ENCODE assay signal across 9 cellular contexts in the genomic region with DNA sequence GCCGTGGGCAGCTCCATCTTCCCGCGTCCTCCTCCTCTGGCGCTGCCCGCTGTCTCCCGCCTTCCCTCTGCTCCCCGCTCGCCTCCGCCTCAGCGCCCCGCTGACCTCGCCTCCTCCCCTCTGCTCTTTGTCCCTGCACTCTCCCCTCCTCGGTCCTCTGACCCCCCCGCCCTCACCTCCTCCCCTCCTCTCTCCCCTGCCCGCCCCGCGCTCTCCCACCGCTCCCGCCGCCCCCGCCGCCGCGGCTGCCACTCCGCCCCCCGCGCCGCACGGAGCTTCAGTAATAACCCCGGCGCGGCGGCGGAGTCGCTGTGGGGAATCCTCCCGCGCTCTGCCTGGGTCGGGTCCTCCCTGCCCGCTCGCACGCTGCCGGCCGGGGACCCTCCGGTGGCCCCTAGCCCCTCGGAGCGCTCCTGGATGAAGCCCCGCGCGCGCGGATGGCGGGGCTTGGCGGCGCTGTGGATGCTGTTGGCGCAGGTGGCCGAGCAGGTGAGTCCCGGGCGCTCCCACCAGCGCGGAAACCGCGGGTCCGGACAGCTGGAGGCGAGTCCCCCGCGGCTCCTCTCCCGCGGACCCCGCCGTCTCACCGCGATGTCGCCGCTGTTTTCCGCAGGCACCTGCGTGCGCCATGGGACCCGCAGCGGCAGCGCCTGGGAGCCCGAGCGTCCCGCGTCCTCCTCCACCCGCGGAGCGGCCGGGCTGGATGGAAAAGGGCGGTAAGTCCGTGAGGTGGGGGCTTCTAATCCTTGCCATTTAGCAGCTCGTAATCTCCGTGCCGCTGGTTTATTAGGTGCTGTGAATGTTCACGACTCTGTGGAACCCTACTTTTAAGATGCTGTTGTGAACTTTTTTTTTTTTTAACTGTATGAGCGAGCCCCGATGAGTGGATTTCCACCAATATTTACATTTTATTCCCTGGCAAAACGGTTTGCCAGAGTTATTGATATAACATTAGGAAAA. TPM values are rescaled to one million over a fixed set of nuclear protein-coding genes. Genes with fewer than 3 reads are reported as not detected.
DNase-seq lines count a peak whose midpoint lies in the region; ATAC-seq and TF ChIP-seq lines count a peak whose summit lies in the region.
"Had no signal": no experiment of that assay in that cellular context is flagged by ENCODE, and none has a peak within 500 bp of the region (broad histone marks: within the 10 kb centered on the region; RNA-seq: fewer than 3 reads in every experiment).

A gene with protein sequence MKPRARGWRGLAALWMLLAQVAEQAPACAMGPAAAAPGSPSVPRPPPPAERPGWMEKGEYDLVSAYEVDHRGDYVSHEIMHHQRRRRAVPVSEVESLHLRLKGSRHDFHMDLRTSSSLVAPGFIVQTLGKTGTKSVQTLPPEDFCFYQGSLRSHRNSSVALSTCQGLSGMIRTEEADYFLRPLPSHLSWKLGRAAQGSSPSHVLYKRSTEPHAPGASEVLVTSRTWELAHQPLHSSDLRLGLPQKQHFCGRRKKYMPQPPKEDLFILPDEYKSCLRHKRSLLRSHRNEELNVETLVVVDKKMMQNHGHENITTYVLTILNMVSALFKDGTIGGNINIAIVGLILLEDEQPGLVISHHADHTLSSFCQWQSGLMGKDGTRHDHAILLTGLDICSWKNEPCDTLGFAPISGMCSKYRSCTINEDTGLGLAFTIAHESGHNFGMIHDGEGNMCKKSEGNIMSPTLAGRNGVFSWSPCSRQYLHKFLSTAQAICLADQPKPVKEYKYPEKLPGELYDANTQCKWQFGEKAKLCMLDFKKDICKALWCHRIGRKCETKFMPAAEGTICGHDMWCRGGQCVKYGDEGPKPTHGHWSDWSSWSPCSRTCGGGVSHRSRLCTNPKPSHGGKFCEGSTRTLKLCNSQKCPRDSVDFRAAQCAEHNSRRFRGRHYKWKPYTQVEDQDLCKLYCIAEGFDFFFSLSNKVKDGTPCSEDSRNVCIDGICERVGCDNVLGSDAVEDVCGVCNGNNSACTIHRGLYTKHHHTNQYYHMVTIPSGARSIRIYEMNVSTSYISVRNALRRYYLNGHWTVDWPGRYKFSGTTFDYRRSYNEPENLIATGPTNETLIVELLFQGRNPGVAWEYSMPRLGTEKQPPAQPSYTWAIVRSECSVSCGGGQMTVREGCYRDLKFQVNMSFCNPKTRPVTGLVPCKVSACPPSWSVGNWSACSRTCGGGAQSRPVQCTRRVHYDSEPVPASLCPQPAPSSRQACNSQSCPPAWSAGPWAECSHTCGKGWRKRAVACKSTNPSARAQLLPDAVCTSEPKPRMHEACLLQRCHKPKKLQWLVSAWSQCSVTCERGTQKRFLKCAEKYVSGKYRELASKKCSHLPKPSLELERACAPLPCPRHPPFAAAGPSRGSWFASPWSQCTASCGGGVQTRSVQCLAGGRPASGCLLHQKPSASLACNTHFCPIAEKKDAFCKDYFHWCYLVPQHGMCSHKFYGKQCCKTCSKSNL (plus strand): TSS at position 280 of the 960 bp plus-strand sequence. CDS start 138 bp downstream, at position 418.

- H3K36me3 Mint-ChIP-seq in activated naive CD8-positive, alpha-beta T cell treated with anti-CD3 and anti-CD28 coated beads, Interleukin-2, amount 10 ng/mL, durations not matched to agents 7 days and 5 days = no peaks in the 10 kb centered on the region

- no peak for ATAC-seq in activated naive CD8-positive, alpha-beta T cell treated with anti-CD3 and anti-CD28 coated beads, Interleukin-2, amount 10 ng/mL, durations not matched to agents 7 days and 5 days (ENCODE audit: low read depth)
- no peak for ATAC-seq in GM21390 (IDR thresholded peaks at IDR 0.05; ENCODE audit: unreplicated experiment)

- peak within 1 kb of the TSS; percentile 77 for H3K4me3 ChIP-seq in kidney epithelial cell (ENCODE audit: low read depth, low read length)
- H3K4me3 ChIP-seq in spleen = peak within 1 kb of the TSS in 7 of 8 donors; percentile 4 to 51 (median 15)

- no peak for TF ChIP-seq POLR2A in spleen (IDR thresholded peaks at IDR 0.05)

- H3K27me3 ChIP-seq in kidney epithelial cell (ENCODE audit: control insufficient read depth, insufficient read depth, low read length) (peaks cover 9% of the 10 kb centered on the region), spleen (replicated peaks in 1 of 7) (peaks cover 8 to 52% (median 25%) of the 10 kb centered on the region in 7 donors)

- peaks cover 1% of the 10 kb centered on the region for H3K4me1 Mint-ChIP-seq in activated naive CD8-positive, alpha-beta T cell treated with anti-CD3 and anti-CD28 coated beads, Interleukin-2, amount 10 ng/mL, durations not matched to agents 7 days and 5 days

- H3K4me3 Mint-ChIP-seq in activated naive CD8-positive, alpha-beta T cell treated with anti-CD3 and anti-CD28 coated beads, Interleukin-2, amount 10 ng/mL, durations not matched to agents 7 days and 5 days = peak within 1 kb of the TSS; percentile 50

- no peaks in the 10 kb centered on the region for H3K9me3 ChIP-seq in spleen

- 2 to 8% (median 4%) methylated on average over 58 to 97 of the region's 97 CpGs for WGBS in spleen, 5 donors

- no peaks in the 10 kb centered on the region for H3K9me3 Mint-ChIP-seq in activated naive CD8-positive, alpha-beta T cell treated with anti-CD3 and anti-CD28 coated beads, Interleukin-2, amount 10 ng/mL, durations not matched to agents 7 days and 5 days

- no peak within 1 kb of the TSS for H3K27ac Mint-ChIP-seq in activated naive CD8-positive, alpha-beta T cell treated with anti-CD3 and anti-CD28 coated beads, Interleukin-2, amount 10 ng/mL, durations not matched to agents 7 days and 5 days

- POLR2A ChIA-PET in activated naive CD8-positive, alpha-beta T cell treated with anti-CD3 and anti-CD28 coated beads, Interleukin-2, amount 10 ng/mL, durations not matched to agents 7 days and 5 days (lab: Charles Lee) = no interaction called here

- H3K27ac ChIP-seq in spleen = no peak within 1 kb of the TSS

- H3K4me1 ChIP-seq in spleen = peaks cover 5 to 25% (median 18%) of the 10 kb centered on the region in 6 donors

- peaks cover 17% of the 10 kb centered on the region for H3K27me3 Mint-ChIP-seq in activated naive CD8-positive, alpha-beta T cell treated with anti-CD3 and anti-CD28 coated beads, Interleukin-2, amount 10 ng/mL, durations not matched to agents 7 days and 5 days

- H3K36me3 ChIP-seq in kidney epithelial cell (ENCODE audit: control insufficient read depth, insufficient read depth, low read length) (no peaks in the 10 kb centered on the region), spleen (no peaks in the 10 kb centered on the region)

- intact Hi-C loops in spleen (cut with DNase I; ENCODE audit: low total_unique reads) = loop anchor here (5.0 kb wide), 1 partner anchor 277 kb away; no protein-coding TSS in a partner anchor

- TF ChIP-seq CTCF in kidney epithelial cell (IDR thresholded peaks at IDR 0.05; ENCODE audit: insufficient read depth, low read length, poor library complexity, severe bottlenecking) = no peak
- TF ChIP-seq CTCF in spleen (IDR thresholded peaks at IDR 0.05 in 8 of 11, conservative IDR thresholded peaks at IDR 0.05 in 3 of 11) = no peak

- peak; percentile 14 to 53 for DNase-seq in NCI-H524 (lab: John Stamatoyannopoulos, UW)
- no peak for DNase-seq in NCI-H524 treated with DMSO at 0.1 percent for 48 hours (lab: John Stamatoyannopoulos, UW)
- no peak for DNase-seq in activated naive CD8-positive, alpha-beta T cell treated with anti-CD3 and anti-CD28 coated beads, Interleukin-2, amount 10 ng/mL, durations not matched to agents 7 days and 5 days
- no peak for DNase-seq in kidney epithelial cell (ENCODE audit: low read depth)
- DNase-seq in spleen = no peak
- no peak for DNase-seq in cortex of kidney (lab: John Stamatoyannopoulos, UW)
- DNase-seq in EL = no peak
- DNase-seq: stimulated activated CD8-positive, alpha-beta memory T cell treated with anti-CD3 and anti-CD28 coated beads, Interleukin-4, amount 100 ng/mL, for 48 hours had no signal

RNA-seq across cellular contexts. Expression of the gene that starts here (rescaled TPM):
- total RNA-seq in activated naive CD8-positive, alpha-beta T cell treated with anti-CD3 and anti-CD28 coated beads, Interleukin-2, amount 10 ng/mL, durations not matched to agents 7 days and 5 days = not detected
- total RNA-seq in kidney epithelial cell (1.8 and 2.8 TPM in 2 replicates), spleen (not detected)
- not detected for polyA plus RNA-seq in spleen

Comparison
In these comparisons a context has a peak if more than half of its experiments do, and no peak if none do; other contexts are left out.
1. DNase-seq: peak in NCI-H524 (2 of 2); none in NCI-H524 treated with DMSO at 0.1 percent for 48 hours (single experiment), activated naive CD8-positive, alpha-beta T cell treated with anti-CD3 and anti-CD28 coated beads, Interleukin-2, amount 10 ng/mL, durations not matched to agents 7 days and 5 days (single experiment), kidney epithelial cell (single experiment), spleen (single experiment), cortex of kidney (single experiment) and EL (single experiment).